In genomic region chr7:100100420-100101015, GRCh38 we compare ENCODE assay signal across 8 cellular contexts. TPM values are rescaled to one million over a fixed set of nuclear protein-coding genes. Genes with fewer than 3 reads are reported as not detected.
DNase-seq lines count a peak whose midpoint lies in the region; ATAC-seq and TF ChIP-seq lines count a peak whose summit lies in the region.

No MANE protein-coding gene starts in this region.

- TF ChIP-seq CTCF in BJ (IDR thresholded peaks at IDR 0.05; ENCODE audit: insufficient read depth, low read depth, low read length) = no peak
- no peak for TF ChIP-seq CTCF in left lung (IDR thresholded peaks at IDR 0.05)

- H3K27me3 ChIP-seq in BJ (ENCODE audit: control insufficient read depth, insufficient read depth, low read length) (no peaks in the 10 kb centered on the region), left lung (no peaks in the 10 kb centered on the region)

- DNase-seq in BJ (ENCODE audit: low read depth) (peak; percentile 80), NCI-H524 (lab: John Stamatoyannopoulos, UW) (peak; percentile 70 to 90), dedifferentiated amniotic fluid mesenchymal stem cell (ENCODE audit: extremely low spot score) (peak; percentile 94), left lung (peak; percentile 93 to 95)
- DNase-seq in activated CD4-positive, alpha-beta T cell treated with anti-CD3 and anti-CD28 coated beads, Interleukin-2, amount 50 U/mL, for 1 hour = peak; percentile 79
- DNase-seq in stimulated activated CD4-positive, alpha-beta T cell treated with anti-CD3 and anti-CD28 coated beads, Interleukin-1b, Interleukin-23, amount 100 ng/mL, for 48 hours = peak; percentile 87

- CTCF ChIA-PET in BJ (lab: Yijun Ruan, JAX) = interaction anchor here (0.7 to 2.3 kb wide), 7 partner anchors 8 to 121 kb away, joined by 3 to 6 read pairs (median 3); no protein-coding TSS in a partner anchor

- intact Hi-C loops in left lung (cut with DNase I) = no loop called here

- H3K36me3 ChIP-seq in BJ (ENCODE audit: control insufficient read depth, insufficient read depth, low read length) (peaks cover 31% of the 10 kb centered on the region), left lung (peaks cover 4 to 65% of the 10 kb centered on the region in 2 donors)

- peak overlapping the region; percentile 93 to 97 for H3K27ac ChIP-seq in left lung

- H3K9me3 ChIP-seq in left lung = no peaks in the 10 kb centered on the region

- peaks cover 20 to 28% of the 10 kb centered on the region in 2 donors for H3K4me1 ChIP-seq in left lung

- peak; percentile 54 for ATAC-seq in GM19328 (IDR thresholded peaks at IDR 0.05; ENCODE audit: unreplicated experiment)
- peak; percentile 36 for ATAC-seq in HG03457 (IDR thresholded peaks at IDR 0.05; ENCODE audit: unreplicated experiment)
- peak; percentile 94 for ATAC-seq in left lung

- POLR2A ChIA-PET in BJ (lab: Charles Lee) = interaction anchor here (0.6 to 0.9 kb wide), 5 partner anchors 12 to 792 kb away, joined by 3 to 17 read pairs (median 4); partner anchors contain the start of genes BUD31 and COPS6

- H3K4me3 ChIP-seq in BJ (ENCODE audit: low read depth, low read length) = peak overlapping the region; percentile 61
- peak overlapping the region; percentile 90 to 95 for H3K4me3 ChIP-seq in left lung

RNA-seq across cellular contexts. Expression of gene MCM7, which starts 0.7 kb away (rescaled TPM):
- 53.8 and 89.0 TPM in 2 replicates for polyA plus RNA-seq in BJ (2011; rRNA removed)
- 68.4 and 115 TPM in 2 replicates for polyA minus RNA-seq in BJ (2011; rRNA and poly(A)+ RNA removed)
- 10 to 100 TPM; 53.7 to 89.3 TPM for total RNA-seq in left lung

RNA-seq across cellular contexts. Expression of gene AP4M1, which starts 0.9 kb away (rescaled TPM):
- 14.3 and 15.2 TPM in 2 replicates for polyA plus RNA-seq in BJ (2011; rRNA removed)
- polyA minus RNA-seq in BJ (2011; rRNA and poly(A)+ RNA removed) = 9.2 and 14.1 TPM in 2 replicates
- 10 to 100 TPM; 16.7 to 18.2 TPM for total RNA-seq in left lung

RNA-seq across cellular contexts. Expression of gene COPS6, which starts 11.7 kb away (rescaled TPM):
- polyA plus RNA-seq in BJ (2011; rRNA removed) = 195 and 234 TPM in 2 replicates
- 169 and 252 TPM in 2 replicates for polyA minus RNA-seq in BJ (2011; rRNA and poly(A)+ RNA removed)
- total RNA-seq in left lung = 10 to 100 TPM; 74.2 to 89.5 TPM

RNA-seq across cellular contexts. Expression of gene TAF6, which starts 18.6 kb away (rescaled TPM):
- 18.2 and 39.5 TPM in 2 replicates for polyA plus RNA-seq in BJ (2011; rRNA removed)
- polyA minus RNA-seq in BJ (2011; rRNA and poly(A)+ RNA removed) = 17.7 and 19.2 TPM in 2 replicates
- 10 to 100 TPM; 43.5 to 45.3 TPM for total RNA-seq in left lung

RNA-seq across cellular contexts. Expression of gene CNPY4, which starts 18.9 kb away (rescaled TPM):
- polyA plus RNA-seq in BJ (2011; rRNA removed) = 20.9 and 23.5 TPM in 2 replicates
- 6.5 and 10.8 TPM in 2 replicates for polyA minus RNA-seq in BJ (2011; rRNA and poly(A)+ RNA removed)
- total RNA-seq in left lung = 10 to 100 TPM; 15.1 to 19.4 TPM

Comparison
In these comparisons a context has a peak if more than half of its experiments do, and no peak if none do; other contexts are left out.
1. Peak in every context shown above with its lines: DNase-seq, ATAC-seq, H3K4me3 ChIP-seq and H3K27ac ChIP-seq.
2. ATAC-seq: peak in every context shown above with its lines; median percentile 94 in left lung; 54 in GM19328; 36 in HG03457.